8 cellular contexts compared by ENCODE assay signal in genomic region chr1:148014288-148015200, GRCh38.
DNase-seq lines count a peak whose midpoint lies in the region; ATAC-seq and TF ChIP-seq lines count a peak whose summit lies in the region.
"Not testable (repeated sequence)": the region's sequence is repeated elsewhere in the genome, so short reads cannot be mapped to it uniquely, and the experiment has no call there.

No MANE protein-coding gene starts in this region.

- H3K27ac ChIP-seq in mesendoderm (ENCODE audit: low read depth, low read length); thoracic aorta: not testable (repeated sequence)

- H2BK15ac ChIP-seq in mesendoderm (replicated peaks; ENCODE audit: low read depth), result not testable (repeated sequence)

- H3K27ac Mint-ChIP-seq in T-helper 17 cell; activated naive CD4-positive, alpha-beta T cell treated with anti-CD3 and anti-CD28 coated beads for 36 hours; dendritic cell treated with granulocyte-macrophage colony-stimulating factor and Interleukin-4, amounts not matched to agents 40 ng/mL and 50 ng/mL, for 4 days; progenitor cell of endocrine pancreas: not testable (repeated sequence)

- not testable (repeated sequence) for H3K18ac ChIP-seq in mesendoderm (ENCODE audit: low read length)

- not testable (repeated sequence) for H2AK5ac ChIP-seq in mesendoderm (ENCODE audit: low read length)

- H3K27me3 Mint-ChIP-seq in T-helper 17 cell, result peaks cover 40% of the 10 kb centered on the region
- H3K27me3 Mint-ChIP-seq in activated naive CD4-positive, alpha-beta T cell treated with anti-CD3 and anti-CD28 coated beads for 36 hours (ENCODE audit: low read depth), result peaks cover 30% of the 10 kb centered on the region
- H3K27me3 Mint-ChIP-seq in dendritic cell treated with granulocyte-macrophage colony-stimulating factor and Interleukin-4, amounts not matched to agents 40 ng/mL and 50 ng/mL, for 4 days, result peaks cover 57% of the 10 kb centered on the region
- H3K27me3 Mint-ChIP-seq in progenitor cell of endocrine pancreas, result peaks cover 64% of the 10 kb centered on the region

- not testable (repeated sequence) for H3K79me1 ChIP-seq in mesendoderm (ENCODE audit: low read length)

- H3K9me3 ChIP-seq in ES-I3 (ENCODE audit: control insufficient read depth, insufficient read depth, low read length); T-helper 17 cell (ENCODE audit: control insufficient read depth, low read length, poor library complexity, severe bottlenecking); thoracic aorta: not testable (repeated sequence)

- H3K4me3 ChIP-seq in mesendoderm (ENCODE audit: low read length), result not testable (repeated sequence)
- H3K4me3 ChIP-seq in thoracic aorta, result peak overlapping the region; percentile 62

- CTCF ChIA-PET in activated naive CD4-positive, alpha-beta T cell treated with anti-CD3 and anti-CD28 coated beads for 36 hours (lab: Charles Lee), result not testable (repeated sequence)

- no CpG with 5 or more reads among the region's 58 CpGs for WGBS in mesendoderm (ENCODE audit: extremely low coverage, insufficient coverage, low lambda C conversion rate)

- H3K36me3 ChIP-seq in ES-I3 (ENCODE audit: insufficient read depth, low read length); mesendoderm (ENCODE audit: control insufficient read depth, insufficient read depth, low read length); thoracic aorta: not testable (repeated sequence)

- peak overlapping the region; percentile 56 for H3K56ac ChIP-seq in mesendoderm (ENCODE audit: low read length)

- peak overlapping the region; percentile 18 for H3K4me2 ChIP-seq in mesendoderm (ENCODE audit: low read length)

- H3K9ac ChIP-seq in ES-I3 (ENCODE audit: low read depth, low read length) (peak overlapping the region; percentile 42; the same call in 1 of the 2 replicates), mesendoderm (ENCODE audit: low read length) (peak overlapping the region; percentile 32)

- peaks cover 16% of the 10 kb centered on the region for H3K4me1 ChIP-seq in ES-I3 (ENCODE audit: insufficient read depth, low read length)
- H3K4me1 ChIP-seq in mesendoderm (ENCODE audit: control insufficient read depth, low read depth, low read length); thoracic aorta (ENCODE audit: control insufficient read depth in 1 of 2, low read depth in 2 of 2): not testable (repeated sequence)

- H4K5ac ChIP-seq in mesendoderm (ENCODE audit: low read length), result not testable (repeated sequence)

- H4K8ac ChIP-seq in mesendoderm (ENCODE audit: low read depth, low read length), result not testable (repeated sequence)

- not testable (repeated sequence) for H3K27me3 ChIP-seq in mesendoderm (ENCODE audit: insufficient read depth, low read length, poor library complexity); thoracic aorta (replicated peaks; ENCODE audit: insufficient read depth)

- not testable (repeated sequence) for H3K23ac ChIP-seq in mesendoderm (ENCODE audit: low read length)

- not testable (repeated sequence) for H3K4ac ChIP-seq in mesendoderm (ENCODE audit: low read depth, low read length)

- H3K4me3 Mint-ChIP-seq in T-helper 17 cell, result peak overlapping the region; percentile 68
- H3K4me3 Mint-ChIP-seq in activated naive CD4-positive, alpha-beta T cell treated with anti-CD3 and anti-CD28 coated beads for 36 hours, result peak overlapping the region; percentile 62
- peak overlapping the region; percentile 46 for H3K4me3 Mint-ChIP-seq in dendritic cell treated with granulocyte-macrophage colony-stimulating factor and Interleukin-4, amounts not matched to agents 40 ng/mL and 50 ng/mL, for 4 days
- peak overlapping the region; percentile 51 for H3K4me3 Mint-ChIP-seq in progenitor cell of endocrine pancreas (ENCODE audit: low read depth)

- not testable (repeated sequence) for TF ChIP-seq CTCF in progenitor cell of endocrine pancreas (IDR thresholded peaks at IDR 0.05; ENCODE audit: unreplicated experiment); thoracic aorta (IDR thresholded peaks at IDR 0.05)

- not testable (repeated sequence) for H3K79me2 ChIP-seq in mesendoderm (ENCODE audit: control insufficient read depth, insufficient read depth, low read length)

- H3K9me3 Mint-ChIP-seq in activated naive CD4-positive, alpha-beta T cell treated with anti-CD3 and anti-CD28 coated beads for 36 hours; dendritic cell treated with granulocyte-macrophage colony-stimulating factor and Interleukin-4, amounts not matched to agents 40 ng/mL and 50 ng/mL, for 4 days; progenitor cell of endocrine pancreas (ENCODE audit: low read depth): not testable (repeated sequence)

- H3K36me3 Mint-ChIP-seq in T-helper 17 cell (ENCODE audit: low read depth); activated naive CD4-positive, alpha-beta T cell treated with anti-CD3 and anti-CD28 coated beads for 36 hours (ENCODE audit: low read depth); dendritic cell treated with granulocyte-macrophage colony-stimulating factor and Interleukin-4, amounts not matched to agents 40 ng/mL and 50 ng/mL, for 4 days (ENCODE audit: low read depth); progenitor cell of endocrine pancreas (ENCODE audit: insufficient read depth): not testable (repeated sequence)

- intact Hi-C loops in activated naive CD4-positive, alpha-beta T cell treated with anti-CD3 and anti-CD28 coated beads for 36 hours (cut with micrococcal nuclease); dendritic cell treated with granulocyte-macrophage colony-stimulating factor and Interleukin-4, amounts not matched to agents 40 ng/mL and 50 ng/mL, for 4 days (cut with micrococcal nuclease); left ventricle myocardium superior (cut with micrococcal nuclease): not testable (repeated sequence)

- not testable (repeated sequence) for H2BK5ac ChIP-seq in mesendoderm (ENCODE audit: low read length)

- not testable (repeated sequence) for H2BK120ac ChIP-seq in mesendoderm (ENCODE audit: low read depth, low read length)

- not testable (repeated sequence) for DNase-seq in T-helper 17 cell; activated naive CD4-positive, alpha-beta T cell treated with anti-CD3 and anti-CD28 coated beads for 36 hours; left ventricle myocardium superior; mesendoderm; progenitor cell of endocrine pancreas (ENCODE audit: low spot score, unreplicated experiment); thoracic aorta (ENCODE audit: low spot score)

- not testable (repeated sequence) for H3K4me1 Mint-ChIP-seq in T-helper 17 cell; progenitor cell of endocrine pancreas (ENCODE audit: low read depth)
- peaks cover 15% of the 10 kb centered on the region for H3K4me1 Mint-ChIP-seq in activated naive CD4-positive, alpha-beta T cell treated with anti-CD3 and anti-CD28 coated beads for 36 hours (ENCODE audit: low read depth)
- H3K4me1 Mint-ChIP-seq in dendritic cell treated with granulocyte-macrophage colony-stimulating factor and Interleukin-4, amounts not matched to agents 40 ng/mL and 50 ng/mL, for 4 days (ENCODE audit: low read depth), result peaks cover 13% of the 10 kb centered on the region

- ATAC-seq in T-helper 17 cell (peak; percentile 35), left ventricle myocardium superior (peak; percentile 30)
- not testable (repeated sequence) for ATAC-seq in thoracic aorta (ENCODE audit: insufficient number of reproducible peaks, low FRiP score, low read depth)
